Comparison of ENCODE assay signal across 1 cellular context in genomic region chr9:35603986-35604577, GRCh38.
TF ChIP-seq lines count a peak whose summit lies in the region.

No MANE protein-coding gene starts in this region.

TF ChIP-seq in K562, 482 proteins besides CTCF, POLR2A, EP300 and RAD21 (continued from another document and continues in another):
- TF ChIP-seq, protein P1, sequence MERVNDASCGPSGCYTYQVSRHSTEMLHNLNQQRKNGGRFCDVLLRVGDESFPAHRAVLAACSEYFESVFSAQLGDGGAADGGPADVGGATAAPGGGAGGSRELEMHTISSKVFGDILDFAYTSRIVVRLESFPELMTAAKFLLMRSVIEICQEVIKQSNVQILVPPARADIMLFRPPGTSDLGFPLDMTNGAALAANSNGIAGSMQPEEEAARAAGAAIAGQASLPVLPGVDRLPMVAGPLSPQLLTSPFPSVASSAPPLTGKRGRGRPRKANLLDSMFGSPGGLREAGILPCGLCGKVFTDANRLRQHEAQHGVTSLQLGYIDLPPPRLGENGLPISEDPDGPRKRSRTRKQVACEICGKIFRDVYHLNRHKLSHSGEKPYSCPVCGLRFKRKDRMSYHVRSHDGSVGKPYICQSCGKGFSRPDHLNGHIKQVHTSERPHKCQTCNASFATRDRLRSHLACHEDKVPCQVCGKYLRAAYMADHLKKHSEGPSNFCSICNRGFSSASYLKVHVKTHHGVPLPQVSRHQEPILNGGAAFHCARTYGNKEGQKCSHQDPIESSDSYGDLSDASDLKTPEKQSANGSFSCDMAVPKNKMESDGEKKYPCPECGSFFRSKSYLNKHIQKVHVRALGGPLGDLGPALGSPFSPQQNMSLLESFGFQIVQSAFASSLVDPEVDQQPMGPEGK (CRISPR knock-in tag; IDR thresholded peaks at IDR 0.05; ENCODE audit: borderline replicate concordance): no peak
- no peak for TF ChIP-seq CBFA2T3 (IDR thresholded peaks at IDR 0.05)
- no peak for TF ChIP-seq NFIX (CRISPR knock-in tag; IDR thresholded peaks at IDR 0.05; ENCODE audit: low read depth)
- no peak for TF ChIP-seq ZZZ3 (IDR thresholded peaks at IDR 0.05)
- no peak for TF ChIP-seq E2F1 (CRISPR knock-in tag; IDR thresholded peaks at IDR 0.05)
- TF ChIP-seq ZNF263 (CRISPR knock-in tag; IDR thresholded peaks at IDR 0.05; ENCODE audit: borderline replicate concordance): no peak
- TF ChIP-seq CEBPZ (IDR thresholded peaks at IDR 0.05; ENCODE audit: borderline replicate concordance, low read depth, low read length): no peak
- no peak for TF ChIP-seq ZNF780A (CRISPR knock-in tag; IDR thresholded peaks at IDR 0.05)
- no peak for TF ChIP-seq ZNF398 (CRISPR knock-in tag; IDR thresholded peaks at IDR 0.05)
- TF ChIP-seq, protein P2, sequence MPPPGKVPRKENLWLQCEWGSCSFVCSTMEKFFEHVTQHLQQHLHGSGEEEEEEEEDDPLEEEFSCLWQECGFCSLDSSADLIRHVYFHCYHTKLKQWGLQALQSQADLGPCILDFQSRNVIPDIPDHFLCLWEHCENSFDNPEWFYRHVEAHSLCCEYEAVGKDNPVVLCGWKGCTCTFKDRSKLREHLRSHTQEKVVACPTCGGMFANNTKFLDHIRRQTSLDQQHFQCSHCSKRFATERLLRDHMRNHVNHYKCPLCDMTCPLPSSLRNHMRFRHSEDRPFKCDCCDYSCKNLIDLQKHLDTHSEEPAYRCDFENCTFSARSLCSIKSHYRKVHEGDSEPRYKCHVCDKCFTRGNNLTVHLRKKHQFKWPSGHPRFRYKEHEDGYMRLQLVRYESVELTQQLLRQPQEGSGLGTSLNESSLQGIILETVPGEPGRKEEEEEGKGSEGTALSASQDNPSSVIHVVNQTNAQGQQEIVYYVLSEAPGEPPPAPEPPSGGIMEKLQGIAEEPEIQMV (tag; conservative IDR thresholded peaks at IDR 0.05; ENCODE audit: low read depth): no peak
- TF ChIP-seq CREM (IDR thresholded peaks at IDR 0.05; ENCODE audit: low read depth): peak; percentile 80
- no peak for TF ChIP-seq ZNF280B (CRISPR knock-in tag; IDR thresholded peaks at IDR 0.05)
- TF ChIP-seq ETV6 (IDR thresholded peaks at IDR 0.05; ENCODE audit: borderline replicate concordance in 1 of 2, low read depth in 2 of 2, low read length in 1 of 2): no peak
- TF ChIP-seq ETV6 (CRISPR knock-in tag; IDR thresholded peaks at IDR 0.05; ENCODE audit: borderline replicate concordance): no peak
- no peak for TF ChIP-seq SAFB2 (IDR thresholded peaks at IDR 0.05; ENCODE audit: borderline replicate concordance, low read depth, low read length, severe bottlenecking)
- no peak for TF ChIP-seq ZNF57 (CRISPR knock-in tag; IDR thresholded peaks at IDR 0.05)
- TF ChIP-seq NR4A1 (CRISPR knock-in tag; IDR thresholded peaks at IDR 0.05): no peak
- no peak for TF ChIP-seq NR4A1 (tag; IDR thresholded peaks at IDR 0.05)
- TF ChIP-seq, protein P3, sequence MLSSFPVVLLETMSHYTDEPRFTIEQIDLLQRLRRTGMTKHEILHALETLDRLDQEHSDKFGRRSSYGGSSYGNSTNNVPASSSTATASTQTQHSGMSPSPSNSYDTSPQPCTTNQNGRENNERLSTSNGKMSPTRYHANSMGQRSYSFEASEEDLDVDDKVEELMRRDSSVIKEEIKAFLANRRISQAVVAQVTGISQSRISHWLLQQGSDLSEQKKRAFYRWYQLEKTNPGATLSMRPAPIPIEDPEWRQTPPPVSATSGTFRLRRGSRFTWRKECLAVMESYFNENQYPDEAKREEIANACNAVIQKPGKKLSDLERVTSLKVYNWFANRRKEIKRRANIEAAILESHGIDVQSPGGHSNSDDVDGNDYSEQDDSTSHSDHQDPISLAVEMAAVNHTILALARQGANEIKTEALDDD (IDR thresholded peaks at IDR 0.05): no peak
- TF ChIP-seq, protein P4, sequence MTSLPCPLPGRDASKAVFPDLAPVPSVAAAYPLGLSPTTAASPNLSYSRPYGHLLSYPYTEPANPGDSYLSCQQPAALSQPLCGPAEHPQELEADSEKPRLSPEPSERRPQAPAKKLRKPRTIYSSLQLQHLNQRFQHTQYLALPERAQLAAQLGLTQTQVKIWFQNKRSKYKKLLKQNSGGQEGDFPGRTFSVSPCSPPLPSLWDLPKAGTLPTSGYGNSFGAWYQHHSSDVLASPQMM (CRISPR knock-in tag; IDR thresholded peaks at IDR 0.05): no peak
- no peak for TF ChIP-seq ZBTB12 (CRISPR knock-in tag; IDR thresholded peaks at IDR 0.05)
- no peak for TF ChIP-seq ZNF830 (CRISPR knock-in tag; IDR thresholded peaks at IDR 0.05)
- no peak for TF ChIP-seq ZNF143 (CRISPR knock-in tag; IDR thresholded peaks at IDR 0.05)
- TF ChIP-seq BRCA1 (IDR thresholded peaks at IDR 0.05): no peak
- TF ChIP-seq BRCA1 (CRISPR knock-in tag; IDR thresholded peaks at IDR 0.05): no peak
- TF ChIP-seq ATF7 (IDR thresholded peaks at IDR 0.05): peak; percentile 82
- TF ChIP-seq PYGO2 (tag; IDR thresholded peaks at IDR 0.05): no peak
- TF ChIP-seq CEBPB (tag; IDR thresholded peaks at IDR 0.05): no peak
- TF ChIP-seq, protein P5, sequence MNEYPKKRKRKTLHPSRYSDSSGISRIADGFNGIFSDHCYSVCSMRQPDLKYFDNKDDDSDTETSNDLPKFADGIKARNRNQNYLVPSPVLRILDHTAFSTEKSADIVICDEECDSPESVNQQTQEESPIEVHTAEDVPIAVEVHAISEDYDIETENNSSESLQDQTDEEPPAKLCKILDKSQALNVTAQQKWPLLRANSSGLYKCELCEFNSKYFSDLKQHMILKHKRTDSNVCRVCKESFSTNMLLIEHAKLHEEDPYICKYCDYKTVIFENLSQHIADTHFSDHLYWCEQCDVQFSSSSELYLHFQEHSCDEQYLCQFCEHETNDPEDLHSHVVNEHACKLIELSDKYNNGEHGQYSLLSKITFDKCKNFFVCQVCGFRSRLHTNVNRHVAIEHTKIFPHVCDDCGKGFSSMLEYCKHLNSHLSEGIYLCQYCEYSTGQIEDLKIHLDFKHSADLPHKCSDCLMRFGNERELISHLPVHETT (CRISPR knock-in tag; conservative IDR thresholded peaks at IDR 0.05 in 1 of 2, IDR thresholded peaks at IDR 0.05 in 1 of 2): no peak
- TF ChIP-seq ZNF764 (CRISPR knock-in tag; IDR thresholded peaks at IDR 0.05; ENCODE audit: low read depth): no peak
- no peak for TF ChIP-seq GTF3C2 (IDR thresholded peaks at IDR 0.05; ENCODE audit: borderline replicate concordance, extremely low read depth, insufficient read length)
- TF ChIP-seq, protein P6, sequence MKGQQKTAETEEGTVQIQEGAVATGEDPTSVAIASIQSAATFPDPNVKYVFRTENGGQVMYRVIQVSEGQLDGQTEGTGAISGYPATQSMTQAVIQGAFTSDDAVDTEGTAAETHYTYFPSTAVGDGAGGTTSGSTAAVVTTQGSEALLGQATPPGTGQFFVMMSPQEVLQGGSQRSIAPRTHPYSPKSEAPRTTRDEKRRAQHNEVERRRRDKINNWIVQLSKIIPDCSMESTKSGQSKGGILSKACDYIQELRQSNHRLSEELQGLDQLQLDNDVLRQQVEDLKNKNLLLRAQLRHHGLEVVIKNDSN (CRISPR knock-in tag; IDR thresholded peaks at IDR 0.05): no peak
- TF ChIP-seq KAT7 (CRISPR knock-in tag; IDR thresholded peaks at IDR 0.05; ENCODE audit: borderline replicate concordance): 0 out of 2 replicates have a peak, but pooled peaks have one; percentile 51
- TF ChIP-seq PCBP2 (IDR thresholded peaks at IDR 0.05; ENCODE audit: low read depth, low read length, poor library complexity, severe bottlenecking): no peak
- no peak for TF ChIP-seq NR2C2 (CRISPR knock-in tag; IDR thresholded peaks at IDR 0.05)
- no peak; the same call in 1 of the 2 replicates for TF ChIP-seq NR2C2 (tag; IDR thresholded peaks at IDR 0.05)
